In the genomic region with DNA sequence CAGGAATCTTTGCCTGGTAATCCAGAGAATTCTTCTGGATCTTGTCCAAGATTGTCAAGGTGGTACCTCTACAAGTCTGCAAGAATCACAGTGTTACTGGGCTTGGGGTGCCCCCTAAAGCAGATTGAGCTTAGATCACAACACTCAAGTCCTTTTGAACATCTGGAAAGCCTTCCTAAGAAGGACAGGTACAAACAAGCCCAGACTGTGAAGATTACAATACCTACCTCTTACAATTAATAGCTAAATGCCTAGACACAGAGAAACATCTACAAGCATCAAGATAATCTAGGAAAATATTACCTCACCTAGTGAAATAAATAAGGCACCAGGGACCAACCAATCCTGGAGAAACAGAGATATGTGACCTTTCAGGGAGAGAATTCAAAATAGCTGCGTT, we compare ENCODE assay signal across 23 cellular contexts. TPM values are rescaled to one million over a fixed set of nuclear protein-coding genes. Genes with fewer than 3 reads are reported as not detected.
"Had no signal": no experiment of that assay in that cellular context is flagged by ENCODE, and none has a peak within 500 bp of the region (broad histone marks: within the 10 kb centered on the region; RNA-seq: fewer than 3 reads in every experiment).

No MANE protein-coding gene starts in this region.

- H3K4me3 Mint-ChIP-seq: activated CD4-positive, alpha-beta memory T cell treated with anti-CD3 and anti-CD28 coated beads, Interleukin-2, amount 10 ng/mL, durations not matched to agents 7 days and 5 days; activated CD4-positive, alpha-beta T cell treated with anti-CD3 and anti-CD28 coated beads for 36 hours; activated naive CD4-positive, alpha-beta T cell treated with anti-CD3 and anti-CD28 coated beads, Interleukin-2, amount 10 ng/mL, durations not matched to agents 7 days and 5 days; activated naive CD8-positive, alpha-beta T cell treated with anti-CD3 and anti-CD28 coated beads for 36 hours; activated T-cell treated with anti-CD3 and anti-CD28 coated beads, Interleukin-2, amount 50 U/mL, for 72 hours had no signal

- H3K36me3 ChIP-seq: MG63, WERI-Rb-1 had no signal

- DNase-seq: activated CD4-positive, alpha-beta memory T cell treated with anti-CD3 and anti-CD28 coated beads, Interleukin-2, amount 10 ng/mL, durations not matched to agents 7 days and 5 days; activated CD4-positive, alpha-beta T cell treated with anti-CD3 and anti-CD28 coated beads for 36 hours; activated CD4-positive, alpha-beta T cell treated with anti-CD3 and anti-CD28 coated beads, Interleukin-2, amount 50 U/mL, for 1 hour; activated gamma-delta T cell treated with Interleukin-2 at 50 U/mL for 16 hours; activated naive CD4-positive, alpha-beta T cell treated with anti-CD3 and anti-CD28 coated beads, Interleukin-2, amount 10 ng/mL, durations not matched to agents 7 days and 5 days; activated naive CD8-positive, alpha-beta T cell treated with anti-CD3 and anti-CD28 coated beads for 36 hours; activated T-cell treated with anti-CD3 and anti-CD28 coated beads, Interleukin-2, amount 50 U/mL, for 72 hours; MG63; MV-4-11; NCI-H1092 treated with DMSO at 0.1 percent for 48 hours; NCI-H1417 treated with DMSO at 0.1 percent for 48 hours; NCI-H1694; NCI-H226; NCI-H510A; NCI-H526 treated with DMSO at 0.1 percent for 48 hours; NCI-H82; SIG-M5; T-helper 2 cell; WERI-Rb-1 had no signal

- H3K27ac Mint-ChIP-seq: activated CD4-positive, alpha-beta memory T cell treated with anti-CD3 and anti-CD28 coated beads, Interleukin-2, amount 10 ng/mL, durations not matched to agents 7 days and 5 days; activated CD4-positive, alpha-beta T cell treated with anti-CD3 and anti-CD28 coated beads for 36 hours; activated naive CD4-positive, alpha-beta T cell treated with anti-CD3 and anti-CD28 coated beads, Interleukin-2, amount 10 ng/mL, durations not matched to agents 7 days and 5 days; activated naive CD8-positive, alpha-beta T cell treated with anti-CD3 and anti-CD28 coated beads for 36 hours; activated T-cell treated with anti-CD3 and anti-CD28 coated beads, Interleukin-2, amount 50 U/mL, for 72 hours; activated T-helper 2 cell treated with anti-CD3 and anti-CD28 coated beads, Interferon-gamma antibody, Interleukin-2, Interleukin-4, amounts not matched to agents 10 μg/mL and 5 μg/mL and 100 μg/mL, durations not matched to agents 14 hours and 24 hours and 36 hours had no signal

- H3K9me3 Mint-ChIP-seq: activated naive CD4-positive, alpha-beta T cell treated with anti-CD3 and anti-CD28 coated beads, Interleukin-2, amount 10 ng/mL, durations not matched to agents 7 days and 5 days; activated naive CD8-positive, alpha-beta T cell treated with anti-CD3 and anti-CD28 coated beads for 36 hours had no signal

- H3K27me3 Mint-ChIP-seq: activated CD4-positive, alpha-beta T cell treated with anti-CD3 and anti-CD28 coated beads for 36 hours had no signal

- H3K27me3 ChIP-seq: MG63 had no signal

- H3K4me3 ChIP-seq: MG63 had no signal

- H3K27ac ChIP-seq: WERI-Rb-1 had no signal

- H3K4me1 Mint-ChIP-seq: activated CD4-positive, alpha-beta memory T cell treated with anti-CD3 and anti-CD28 coated beads, Interleukin-2, amount 10 ng/mL, durations not matched to agents 7 days and 5 days; activated CD4-positive, alpha-beta T cell treated with anti-CD3 and anti-CD28 coated beads for 36 hours; activated naive CD4-positive, alpha-beta T cell treated with anti-CD3 and anti-CD28 coated beads, Interleukin-2, amount 10 ng/mL, durations not matched to agents 7 days and 5 days; activated naive CD8-positive, alpha-beta T cell treated with anti-CD3 and anti-CD28 coated beads for 36 hours had no signal

- ATAC-seq: activated CD4-positive, alpha-beta T cell treated with anti-CD3 and anti-CD28 coated beads for 36 hours; activated T-cell treated with anti-CD3 and anti-CD28 coated beads, Interleukin-2, amount 50 U/mL, for 72 hours had no signal

- H3K36me3 Mint-ChIP-seq: activated naive CD8-positive, alpha-beta T cell treated with anti-CD3 and anti-CD28 coated beads for 36 hours had no signal

RNA-seq across cellular contexts. Expression of a gene that starts 17.5 kb away (rescaled TPM):
- total RNA-seq: activated CD4-positive, alpha-beta memory T cell treated with anti-CD3 and anti-CD28 coated beads, Interleukin-2, amount 10 ng/mL, durations not matched to agents 7 days and 5 days; activated CD4-positive, alpha-beta T cell treated with anti-CD3 and anti-CD28 coated beads for 36 hours; activated CD8-positive, alpha-beta memory T cell treated with anti-CD3 and anti-CD28 coated beads for 36 hours; activated naive CD8-positive, alpha-beta T cell treated with anti-CD3 and anti-CD28 coated beads for 36 hours; activated T-helper 2 cell treated with anti-CD3 and anti-CD28 coated beads, Interferon-gamma antibody, Interleukin-2, Interleukin-4, amounts not matched to agents 10 μg/mL and 5 μg/mL and 100 μg/mL, durations not matched to agents 14 hours and 24 hours and 36 hours; OCI-LY7; RPMI7951 had no signal

RNA-seq across cellular contexts. Expression of a gene that starts 49.3 kb away (rescaled TPM):
- total RNA-seq: activated CD4-positive, alpha-beta memory T cell treated with anti-CD3 and anti-CD28 coated beads, Interleukin-2, amount 10 ng/mL, durations not matched to agents 7 days and 5 days; OCI-LY7 had no signal
